2 cellular contexts compared by ENCODE assay signal in the genomic region with DNA sequence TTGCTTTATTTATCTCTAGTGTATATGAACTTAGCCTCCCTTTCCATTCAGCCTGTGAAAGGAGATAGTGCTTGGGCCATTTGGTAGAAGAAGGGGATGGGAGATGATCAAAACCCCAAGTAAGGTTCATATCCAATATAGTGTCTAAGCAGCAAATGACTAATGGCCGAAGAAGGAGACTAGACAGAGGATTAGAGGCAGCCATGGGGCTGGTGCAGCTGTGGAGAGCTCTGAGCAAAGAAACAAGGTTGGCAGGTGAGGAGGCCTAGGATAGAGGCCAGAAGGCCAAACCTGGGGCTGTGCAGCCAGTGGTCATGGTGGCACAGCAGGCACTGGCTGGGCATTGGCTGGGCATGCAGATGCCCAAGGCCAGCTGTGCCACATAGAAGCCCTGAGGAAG.
TF ChIP-seq lines count a peak whose summit lies in the region.

No MANE protein-coding gene starts in this region.

TF ChIP-seq in IMR-90, 13 proteins besides CTCF, POLR2A, EP300 and RAD21:
- no peak for TF ChIP-seq RCOR1 (IDR thresholded peaks at IDR 0.05; ENCODE audit: insufficient replicate concordance, low read length)
- TF ChIP-seq MAZ (IDR thresholded peaks at IDR 0.05; ENCODE audit: borderline replicate concordance, low read depth, low read length): no peak
- TF ChIP-seq RFX5 (IDR thresholded peaks at IDR 0.05; ENCODE audit: low read depth, low read length): no peak
- no peak for TF ChIP-seq MXI1 (IDR thresholded peaks at IDR 0.05; ENCODE audit: borderline replicate concordance, low read depth, low read length)
- no peak for TF ChIP-seq MAFK (IDR thresholded peaks at IDR 0.05; ENCODE audit: low read depth, low read length)
- TF ChIP-seq SMC3 (IDR thresholded peaks at IDR 0.05; ENCODE audit: low read depth, low read length): no peak
- no peak for TF ChIP-seq NFE2L2 (IDR thresholded peaks at IDR 0.05; ENCODE audit: low read depth, low read length)
- TF ChIP-seq USF2 (IDR thresholded peaks at IDR 0.05; ENCODE audit: low read depth, low read length): no peak
- TF ChIP-seq CHD1 (IDR thresholded peaks at IDR 0.05; ENCODE audit: low read depth, low read length): no peak
- TF ChIP-seq FOS (IDR thresholded peaks at IDR 0.05; ENCODE audit: low read depth, low read length): no peak
- TF ChIP-seq ELK1 (IDR thresholded peaks at IDR 0.05; ENCODE audit: borderline replicate concordance, low read depth, low read length): no peak

TF ChIP-seq in neural cell, 6 proteins besides CTCF, POLR2A, EP300 and RAD21:
- TF ChIP-seq POLR2AphosphoS5 (IDR thresholded peaks at IDR 0.05): no peak
- no peak for TF ChIP-seq EZH2 (IDR thresholded peaks at IDR 0.05; ENCODE audit: borderline replicate concordance, insufficient read depth, low read length, poor library complexity, severe bottlenecking)
- no peak for TF ChIP-seq SMC3 (conservative IDR thresholded peaks at IDR 0.05; ENCODE audit: poor library complexity)
- no peak for TF ChIP-seq TAF1 (IDR thresholded peaks at IDR 0.05; ENCODE audit: low read depth)
- no peak for TF ChIP-seq REST (IDR thresholded peaks at IDR 0.05; ENCODE audit: borderline replicate concordance)
- no peak for TF ChIP-seq MXI1 (conservative IDR thresholded peaks at IDR 0.05; ENCODE audit: poor library complexity, severe bottlenecking)
